ENCODE assay signal across 1 cellular context in the genomic region with DNA sequence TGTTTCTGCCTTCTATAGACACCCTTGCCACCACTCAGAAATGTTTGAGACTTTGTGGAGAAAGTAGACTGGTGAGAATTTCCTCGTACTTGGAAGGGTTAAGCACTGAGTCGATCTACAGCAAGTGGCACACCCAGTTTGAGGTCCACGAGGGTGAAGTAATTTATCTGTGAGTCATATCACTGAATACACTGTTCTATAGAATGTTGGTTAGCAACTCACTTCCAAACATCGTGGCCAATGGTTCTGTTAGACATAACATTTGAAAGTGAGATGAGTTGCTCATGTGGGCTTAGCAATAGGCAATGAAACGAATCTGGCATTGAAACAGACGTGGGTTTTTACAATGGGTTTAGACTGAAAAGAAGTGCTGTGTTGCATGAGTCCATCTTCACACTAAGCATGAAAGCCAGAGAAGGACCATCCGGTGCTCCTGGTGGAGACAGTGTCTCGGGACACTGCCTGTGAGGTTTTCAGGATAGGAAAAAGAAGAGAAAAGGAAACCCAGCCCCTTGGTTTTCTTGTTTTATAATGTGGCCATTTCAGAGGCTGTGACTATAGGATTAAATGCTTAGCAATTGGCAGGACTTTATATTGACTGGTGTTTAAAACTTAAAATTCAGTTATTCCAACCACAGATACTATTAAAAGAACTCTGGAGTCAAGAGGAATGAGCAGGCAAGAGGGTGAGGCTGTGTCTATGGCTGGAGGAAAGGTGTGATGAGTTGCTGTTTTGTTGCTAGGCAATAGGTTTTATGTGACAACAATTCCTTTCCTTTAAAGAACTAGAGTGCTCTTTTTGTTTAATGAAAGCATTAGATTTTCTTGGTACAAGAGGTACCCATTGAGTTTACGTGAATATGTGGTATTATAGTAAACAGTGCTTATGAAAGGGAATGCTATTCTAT.
TF ChIP-seq lines count a peak whose summit lies in the region.

No MANE protein-coding gene starts in this region.

TF ChIP-seq in K562, 482 proteins besides CTCF, POLR2A, EP300 and RAD21 (continued from another document and continues in another):
- TF ChIP-seq, protein P1, sequence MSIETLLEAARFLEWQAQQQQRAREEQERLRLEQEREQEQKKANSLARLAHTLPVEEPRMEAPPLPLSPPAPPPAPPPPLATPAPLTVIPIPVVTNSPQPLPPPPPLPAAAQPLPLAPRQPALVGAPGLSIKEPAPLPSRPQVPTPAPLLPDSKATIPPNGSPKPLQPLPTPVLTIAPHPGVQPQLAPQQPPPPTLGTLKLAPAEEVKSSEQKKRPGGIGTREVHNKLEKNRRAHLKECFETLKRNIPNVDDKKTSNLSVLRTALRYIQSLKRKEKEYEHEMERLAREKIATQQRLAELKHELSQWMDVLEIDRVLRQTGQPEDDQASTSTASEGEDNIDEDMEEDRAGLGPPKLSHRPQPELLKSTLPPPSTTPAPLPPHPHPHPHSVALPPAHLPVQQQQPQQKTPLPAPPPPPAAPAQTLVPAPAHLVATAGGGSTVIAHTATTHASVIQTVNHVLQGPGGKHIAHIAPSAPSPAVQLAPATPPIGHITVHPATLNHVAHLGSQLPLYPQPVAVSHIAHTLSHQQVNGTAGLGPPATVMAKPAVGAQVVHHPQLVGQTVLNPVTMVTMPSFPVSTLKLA (conservative IDR thresholded peaks at IDR 0.05), result peak; percentile 59 to 77; a peak in 3 of 4 replicates
- TF ChIP-seq LCOR (CRISPR knock-in tag; IDR thresholded peaks at IDR 0.05) (peak; percentile 68; the same call in 1 of the 2 replicates), LEF1 (IDR thresholded peaks at IDR 0.05) (peak; percentile 81; the same call in 1 of the 2 replicates), EHMT2 (IDR thresholded peaks at IDR 0.05) (peak; percentile 72), GTF2E2 (tag; IDR thresholded peaks at IDR 0.05) (0 out of 2 replicates have a peak, but pooled peaks have one; percentile 56), ZNF316 (IDR thresholded peaks at IDR 0.05) (0 out of 2 replicates have a peak, but pooled peaks have one; percentile 24), BACH1 (tag; IDR thresholded peaks at IDR 0.05) (peak; percentile 39; the same call in 1 of the 2 replicates), POLR2AphosphoS2 (IDR thresholded peaks at IDR 0.05; ENCODE audit: low read length) (no peak), TBP (optimal IDR thresholded peaks at IDR 0.05; ENCODE audit: low read depth, low read length) (peak; percentile 4), RCOR1 (IDR thresholded peaks at IDR 0.05; ENCODE audit: borderline replicate concordance in 1 of 2, low read depth in 2 of 2, low read length in 2 of 2) (peak in 1 of 2 experiments; percentile 73; a peak in 2 of 4 replicates), HDGF (IDR thresholded peaks at IDR 0.05) (no peak), BHLHE40 (IDR thresholded peaks at IDR 0.05; ENCODE audit: low read length) (peak; percentile 53; the same call in 1 of the 2 replicates), ZNF583 (CRISPR knock-in tag; IDR thresholded peaks at IDR 0.05) (no peak), ZNF253 (CRISPR knock-in tag; conservative IDR thresholded peaks at IDR 0.05) (no peak), ETS2 (tag; IDR thresholded peaks at IDR 0.05; ENCODE audit: borderline replicate concordance, poor library complexity, severe bottlenecking) (no peak), JUN (IDR thresholded peaks at IDR 0.05; ENCODE audit: borderline replicate concordance, low read depth, low read length) (peak; percentile 94), JUN (CRISPR knock-in tag; IDR thresholded peaks at IDR 0.05; ENCODE audit: borderline replicate concordance) (peak; percentile 80; the same call in 1 of the 2 replicates), SOX6 (IDR thresholded peaks at IDR 0.05) (peak; percentile 70; the same call in 1 of the 2 replicates), ZNF354B (CRISPR knock-in tag; IDR thresholded peaks at IDR 0.05) (no peak), ETV5 (CRISPR knock-in tag; IDR thresholded peaks at IDR 0.05; ENCODE audit: low read depth) (no peak), ZC3H11A (IDR thresholded peaks at IDR 0.05; ENCODE audit: low read depth, low read length) (no peak), POLR3G (IDR thresholded peaks at IDR 0.05; ENCODE audit: extremely low read depth, insufficient read length, insufficient replicate concordance) (no peak), EZH2 (IDR thresholded peaks at IDR 0.05; ENCODE audit: borderline replicate concordance, low read depth, low read length) (no peak), ZFP30 (CRISPR knock-in tag; IDR thresholded peaks at IDR 0.05; ENCODE audit: borderline replicate concordance) (no peak), FOSL1 (tag; conservative IDR thresholded peaks at IDR 0.05) (peak; percentile 100), FOXA3 (CRISPR knock-in tag; conservative IDR thresholded peaks at IDR 0.05 in 1 of 2, IDR thresholded peaks at IDR 0.05 in 1 of 2) (peak; percentile 76 to 85; a peak in 3 of 4 replicates)
- TF ChIP-seq, protein P2, sequence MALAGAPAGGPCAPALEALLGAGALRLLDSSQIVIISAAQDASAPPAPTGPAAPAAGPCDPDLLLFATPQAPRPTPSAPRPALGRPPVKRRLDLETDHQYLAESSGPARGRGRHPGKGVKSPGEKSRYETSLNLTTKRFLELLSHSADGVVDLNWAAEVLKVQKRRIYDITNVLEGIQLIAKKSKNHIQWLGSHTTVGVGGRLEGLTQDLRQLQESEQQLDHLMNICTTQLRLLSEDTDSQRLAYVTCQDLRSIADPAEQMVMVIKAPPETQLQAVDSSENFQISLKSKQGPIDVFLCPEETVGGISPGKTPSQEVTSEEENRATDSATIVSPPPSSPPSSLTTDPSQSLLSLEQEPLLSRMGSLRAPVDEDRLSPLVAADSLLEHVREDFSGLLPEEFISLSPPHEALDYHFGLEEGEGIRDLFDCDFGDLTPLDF (CRISPR knock-in tag; IDR thresholded peaks at IDR 0.05), result no peak
- TF ChIP-seq, protein P3, sequence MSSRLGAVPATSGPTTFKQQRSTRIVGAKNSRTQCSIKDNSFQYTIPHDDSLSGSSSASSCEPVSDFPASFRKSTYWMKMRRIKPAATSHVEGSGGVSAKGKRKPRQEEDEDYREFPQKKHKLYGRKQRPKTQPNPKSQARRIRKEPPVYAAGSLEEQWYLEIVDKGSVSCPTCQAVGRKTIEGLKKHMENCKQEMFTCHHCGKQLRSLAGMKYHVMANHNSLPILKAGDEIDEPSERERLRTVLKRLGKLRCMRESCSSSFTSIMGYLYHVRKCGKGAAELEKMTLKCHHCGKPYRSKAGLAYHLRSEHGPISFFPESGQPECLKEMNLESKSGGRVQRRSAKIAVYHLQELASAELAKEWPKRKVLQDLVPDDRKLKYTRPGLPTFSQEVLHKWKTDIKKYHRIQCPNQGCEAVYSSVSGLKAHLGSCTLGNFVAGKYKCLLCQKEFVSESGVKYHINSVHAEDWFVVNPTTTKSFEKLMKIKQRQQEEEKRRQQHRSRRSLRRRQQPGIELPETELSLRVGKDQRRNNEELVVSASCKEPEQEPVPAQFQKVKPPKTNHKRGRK (tag; IDR thresholded peaks at IDR 0.05), result no peak
- TF ChIP-seq, protein P4, sequence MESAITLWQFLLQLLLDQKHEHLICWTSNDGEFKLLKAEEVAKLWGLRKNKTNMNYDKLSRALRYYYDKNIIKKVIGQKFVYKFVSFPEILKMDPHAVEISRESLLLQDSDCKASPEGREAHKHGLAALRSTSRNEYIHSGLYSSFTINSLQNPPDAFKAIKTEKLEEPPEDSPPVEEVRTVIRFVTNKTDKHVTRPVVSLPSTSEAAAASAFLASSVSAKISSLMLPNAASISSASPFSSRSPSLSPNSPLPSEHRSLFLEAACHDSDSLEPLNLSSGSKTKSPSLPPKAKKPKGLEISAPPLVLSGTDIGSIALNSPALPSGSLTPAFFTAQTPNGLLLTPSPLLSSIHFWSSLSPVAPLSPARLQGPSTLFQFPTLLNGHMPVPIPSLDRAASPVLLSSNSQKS (CRISPR knock-in tag; IDR thresholded peaks at IDR 0.05), result no peak
- TF ChIP-seq, protein P5, sequence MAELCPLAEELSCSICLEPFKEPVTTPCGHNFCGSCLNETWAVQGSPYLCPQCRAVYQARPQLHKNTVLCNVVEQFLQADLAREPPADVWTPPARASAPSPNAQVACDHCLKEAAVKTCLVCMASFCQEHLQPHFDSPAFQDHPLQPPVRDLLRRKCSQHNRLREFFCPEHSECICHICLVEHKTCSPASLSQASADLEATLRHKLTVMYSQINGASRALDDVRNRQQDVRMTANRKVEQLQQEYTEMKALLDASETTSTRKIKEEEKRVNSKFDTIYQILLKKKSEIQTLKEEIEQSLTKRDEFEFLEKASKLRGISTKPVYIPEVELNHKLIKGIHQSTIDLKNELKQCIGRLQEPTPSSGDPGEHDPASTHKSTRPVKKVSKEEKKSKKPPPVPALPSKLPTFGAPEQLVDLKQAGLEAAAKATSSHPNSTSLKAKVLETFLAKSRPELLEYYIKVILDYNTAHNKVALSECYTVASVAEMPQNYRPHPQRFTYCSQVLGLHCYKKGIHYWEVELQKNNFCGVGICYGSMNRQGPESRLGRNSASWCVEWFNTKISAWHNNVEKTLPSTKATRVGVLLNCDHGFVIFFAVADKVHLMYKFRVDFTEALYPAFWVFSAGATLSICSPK (IDR thresholded peaks at IDR 0.05; ENCODE audit: borderline replicate concordance), result 0 out of 2 replicates have a peak, but pooled peaks have one; percentile 47
- TF ChIP-seq, protein P6, sequence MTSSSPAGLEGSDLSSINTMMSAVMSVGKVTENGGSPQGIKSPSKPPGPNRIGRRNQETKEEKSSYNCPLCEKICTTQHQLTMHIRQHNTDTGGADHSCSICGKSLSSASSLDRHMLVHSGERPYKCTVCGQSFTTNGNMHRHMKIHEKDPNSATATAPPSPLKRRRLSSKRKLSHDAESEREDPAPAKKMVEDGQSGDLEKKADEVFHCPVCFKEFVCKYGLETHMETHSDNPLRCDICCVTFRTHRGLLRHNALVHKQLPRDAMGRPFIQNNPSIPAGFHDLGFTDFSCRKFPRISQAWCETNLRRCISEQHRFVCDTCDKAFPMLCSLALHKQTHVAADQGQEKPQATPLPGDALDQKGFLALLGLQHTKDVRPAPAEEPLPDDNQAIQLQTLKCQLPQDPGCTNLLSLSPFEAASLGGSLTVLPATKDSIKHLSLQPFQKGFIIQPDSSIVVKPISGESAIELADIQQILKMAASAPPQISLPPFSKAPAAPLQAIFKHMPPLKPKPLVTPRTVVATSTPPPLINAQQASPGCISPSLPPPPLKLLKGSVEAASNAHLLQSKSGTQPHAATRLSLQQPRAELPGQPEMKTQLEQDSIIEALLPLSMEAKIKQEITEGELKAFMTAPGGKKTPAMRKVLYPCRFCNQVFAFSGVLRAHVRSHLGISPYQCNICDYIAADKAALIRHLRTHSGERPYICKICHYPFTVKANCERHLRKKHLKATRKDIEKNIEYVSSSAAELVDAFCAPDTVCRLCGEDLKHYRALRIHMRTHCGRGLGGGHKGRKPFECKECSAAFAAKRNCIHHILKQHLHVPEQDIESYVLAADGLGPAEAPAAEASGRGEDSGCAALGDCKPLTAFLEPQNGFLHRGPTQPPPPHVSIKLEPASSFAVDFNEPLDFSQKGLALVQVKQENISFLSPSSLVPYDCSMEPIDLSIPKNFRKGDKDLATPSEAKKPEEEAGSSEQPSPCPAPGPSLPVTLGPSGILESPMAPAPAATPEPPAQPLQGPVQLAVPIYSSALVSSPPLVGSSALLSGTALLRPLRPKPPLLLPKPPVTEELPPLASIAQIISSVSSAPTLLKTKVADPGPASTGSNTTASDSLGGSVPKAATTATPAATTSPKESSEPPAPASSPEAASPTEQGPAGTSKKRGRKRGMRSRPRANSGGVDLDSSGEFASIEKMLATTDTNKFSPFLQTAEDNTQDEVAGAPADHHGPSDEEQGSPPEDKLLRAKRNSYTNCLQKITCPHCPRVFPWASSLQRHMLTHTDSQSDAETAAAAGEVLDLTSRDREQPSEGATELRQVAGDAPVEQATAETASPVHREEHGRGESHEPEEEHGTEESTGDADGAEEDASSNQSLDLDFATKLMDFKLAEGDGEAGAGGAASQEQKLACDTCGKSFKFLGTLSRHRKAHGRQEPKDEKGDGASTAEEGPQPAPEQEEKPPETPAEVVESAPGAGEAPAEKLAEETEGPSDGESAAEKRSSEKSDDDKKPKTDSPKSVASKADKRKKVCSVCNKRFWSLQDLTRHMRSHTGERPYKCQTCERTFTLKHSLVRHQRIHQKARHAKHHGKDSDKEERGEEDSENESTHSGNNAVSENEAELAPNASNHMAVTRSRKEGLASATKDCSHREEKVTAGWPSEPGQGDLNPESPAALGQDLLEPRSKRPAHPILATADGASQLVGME (CRISPR knock-in tag; IDR thresholded peaks at IDR 0.05), result no peak
